In genomic region chr1:172894345-172895049, GRCh38 we compare ENCODE assay signal across 1 cellular context.
TF ChIP-seq lines count a peak whose summit lies in the region.

No MANE protein-coding gene starts in this region.

TF ChIP-seq in SK-N-SH treated with all-trans-retinoic acid at 6 μM for 48 hours, 23 proteins besides CTCF, POLR2A, EP300 and RAD21 (continued from another document):
- TF ChIP-seq PATZ1 (CRISPR knock-in tag; IDR thresholded peaks at IDR 0.05; ENCODE audit: borderline replicate concordance) (no peak), ZNF8 (CRISPR knock-in tag; IDR thresholded peaks at IDR 0.05) (no peak), CSRNP3 (CRISPR knock-in tag; IDR thresholded peaks at IDR 0.05) (no peak), GLIS3 (CRISPR knock-in tag; IDR thresholded peaks at IDR 0.05) (no peak), CSDC2 (CRISPR knock-in tag; IDR thresholded peaks at IDR 0.05) (no peak), ZFP30 (CRISPR knock-in tag; IDR thresholded peaks at IDR 0.05) (no peak)
